ENCODE assay signal across 22 cellular contexts in genomic region chr4:1255151-1255550, GRCh38. TPM values are rescaled to one million over a fixed set of nuclear protein-coding genes. Genes with fewer than 3 reads are reported as not detected.
A peak's percentile ranks its signal among the peaks of the same experiment; 100 is the strongest.
DNase-seq lines count a peak whose midpoint lies in the region; ATAC-seq, FAIRE-seq and TF ChIP-seq lines count a peak whose summit lies in the region.
"Had no signal": no experiment of that assay in that cellular context is flagged by ENCODE, and none has a peak within 500 bp of the region (broad histone marks: within the 10 kb centered on the region; RNA-seq: fewer than 3 reads in every experiment).

No MANE protein-coding gene starts in this region.

- CTCF ChIA-PET in activated CD4-positive, alpha-beta memory T cell treated with anti-CD3 and anti-CD28 coated beads for 36 hours (lab: Charles Lee) = interaction anchor here (0.8 kb wide), 1 partner anchor 13 kb away, joined by 5 read pairs; no protein-coding TSS in a partner anchor
- CTCF ChIA-PET in activated CD4-positive, alpha-beta memory T cell treated with anti-CD3 and anti-CD28 coated beads, Interleukin-2, amount 10 ng/mL, durations not matched to agents 7 days and 5 days (lab: Charles Lee) = interaction anchor here (9.0 kb wide), 1 partner anchor 13 kb away, joined by 63 read pairs; no protein-coding TSS in a partner anchor
- CTCF ChIA-PET in K562 (lab: Yijun Ruan, JAX; ENCODE audit: low intra/inter-chr PET ratio) = no interaction called here

- peaks cover 19% of the 10 kb centered on the region for H3K79me2 ChIP-seq in GM23248 (ENCODE audit: insufficient read depth)
- peaks cover 7% of the 10 kb centered on the region; the same call in 2 of the 3 replicates for H3K79me2 ChIP-seq in K562 (ENCODE audit: control insufficient read depth, insufficient read depth, low read length)

- FAIRE-seq in K562 (lab: Jason Lieb, UNC) = no peak
- FAIRE-seq: HTR-8/SVneo had no signal

- TF ChIP-seq RAD21 in K562 (CRISPR knock-in tag; conservative IDR thresholded peaks at IDR 0.05 in 1 of 2, IDR thresholded peaks at IDR 0.05 in 1 of 2) = no peak

- TF ChIP-seq EP300 in K562 (IDR thresholded peaks at IDR 0.05; ENCODE audit: low read length) = no peak

- peaks cover 78% of the 10 kb centered on the region for H3K4me1 Mint-ChIP-seq in activated CD4-positive, alpha-beta memory T cell treated with anti-CD3 and anti-CD28 coated beads for 36 hours (ENCODE audit: low read depth)
- peaks cover 67% of the 10 kb centered on the region for H3K4me1 Mint-ChIP-seq in activated CD4-positive, alpha-beta memory T cell treated with anti-CD3 and anti-CD28 coated beads, Interleukin-2, amount 10 ng/mL, durations not matched to agents 7 days and 5 days
- H3K4me1 Mint-ChIP-seq in naive thymus-derived CD8-positive, alpha-beta T cell = peaks cover 28 to 74% (median 63%) of the 10 kb centered on the region in 4 donors

- H3K9ac ChIP-seq in GM23248 (no peak overlapping the region), K562 (ENCODE audit: insufficient read depth in 1 of 2, low read depth in 2 of 2, low read length in 2 of 2) (no peak overlapping the region)

- peaks cover 27% of the 10 kb centered on the region for H3K36me3 Mint-ChIP-seq in activated CD4-positive, alpha-beta memory T cell treated with anti-CD3 and anti-CD28 coated beads for 36 hours
- peaks cover 63% of the 10 kb centered on the region for H3K36me3 Mint-ChIP-seq in activated CD4-positive, alpha-beta memory T cell treated with anti-CD3 and anti-CD28 coated beads, Interleukin-2, amount 10 ng/mL, durations not matched to agents 7 days and 5 days (ENCODE audit: low read depth)
- H3K36me3 Mint-ChIP-seq in naive thymus-derived CD8-positive, alpha-beta T cell = peaks cover 0 to 2% (median 0%) of the 10 kb centered on the region in 3 donors

- no peaks in the 10 kb centered on the region for H3K9me2 ChIP-seq in GM23248 (ENCODE audit: insufficient read depth)

- no peaks in the 10 kb centered on the region for H3K9me1 ChIP-seq in K562 (ENCODE audit: control insufficient read depth, insufficient read depth, low read length)

- H3K36me3 ChIP-seq in GM23248 (ENCODE audit: low read depth) = no peaks in the 10 kb centered on the region
- H3K36me3 ChIP-seq in K562 (ENCODE audit: control insufficient read depth, insufficient read depth, low read length) = peaks cover 11% of the 10 kb centered on the region; the same call in 1 of the 3 replicates
- H3K36me3 ChIP-seq: cardiac muscle cell had no signal

- H3K4me2 ChIP-seq in GM23248 (ENCODE audit: unreplicated experiment) (no peak overlapping the region), K562 (ENCODE audit: insufficient read depth, low read length) (no peak overlapping the region)

- H3K27ac ChIP-seq in GM23248 (no peak overlapping the region), K562 (ENCODE audit: extremely low read depth, low read depth, low read length) (no peak overlapping the region)
- H3K27ac ChIP-seq: cardiac muscle cell, SK-N-MC, skin epidermis, upper lobe of left lung, WERI-Rb-1 had no signal

- no peak for ATAC-seq in K562
- no peak for ATAC-seq in naive thymus-derived CD8-positive, alpha-beta T cell
- ATAC-seq in HG03139 (IDR thresholded peaks at IDR 0.05; ENCODE audit: unreplicated experiment) = no peak

- H3K4me3 Mint-ChIP-seq in activated CD4-positive, alpha-beta memory T cell treated with anti-CD3 and anti-CD28 coated beads for 36 hours = no peak overlapping the region
- H3K4me3 Mint-ChIP-seq in activated CD4-positive, alpha-beta memory T cell treated with anti-CD3 and anti-CD28 coated beads, Interleukin-2, amount 10 ng/mL, durations not matched to agents 7 days and 5 days = no peak overlapping the region
- no peak overlapping the region for H3K4me3 Mint-ChIP-seq in naive thymus-derived CD8-positive, alpha-beta T cell

- no peak for TF ChIP-seq CTCF in K562 (IDR thresholded peaks at IDR 0.05 in 2 of 3, conservative IDR thresholded peaks at IDR 0.05 in 1 of 3; ENCODE audit: insufficient read depth in 2 of 3, low read depth in 1 of 3, low read length in 3 of 3)

- peaks cover 14% of the 10 kb centered on the region for H3K9me3 Mint-ChIP-seq in activated CD4-positive, alpha-beta memory T cell treated with anti-CD3 and anti-CD28 coated beads for 36 hours
- H3K9me3 Mint-ChIP-seq in activated CD4-positive, alpha-beta memory T cell treated with anti-CD3 and anti-CD28 coated beads, Interleukin-2, amount 10 ng/mL, durations not matched to agents 7 days and 5 days = peaks cover 21% of the 10 kb centered on the region
- peaks cover 0 to 9% (median 5%) of the 10 kb centered on the region in 9 donors for H3K9me3 Mint-ChIP-seq in naive thymus-derived CD8-positive, alpha-beta T cell

- intact Hi-C loops in activated CD4-positive, alpha-beta memory T cell treated with anti-CD3 and anti-CD28 coated beads for 36 hours (cut with micrococcal nuclease) = no loop called here
- intact Hi-C loops in K562 (cut with micrococcal nuclease) = no loop called here

- POLR2A ChIA-PET in activated CD4-positive, alpha-beta memory T cell treated with anti-CD3 and anti-CD28 coated beads for 36 hours (lab: Charles Lee) = interaction anchor here (0.6 kb wide), 1 partner anchor 29 kb away, joined by 3 read pairs; no protein-coding TSS in a partner anchor
- POLR2A ChIA-PET in activated CD4-positive, alpha-beta memory T cell treated with anti-CD3 and anti-CD28 coated beads, Interleukin-2, amount 10 ng/mL, durations not matched to agents 7 days and 5 days (lab: Charles Lee) = interaction anchor here (9.5 kb wide), 1 partner anchor 12 kb away, joined by 115 read pairs; no protein-coding TSS in a partner anchor
- POLR2A ChIA-PET in K562 (lab: Yijun Ruan, JAX) = interaction anchor here (1.0 kb wide), 1 partner anchor 12 kb away, joined by 3 read pairs; no protein-coding TSS in a partner anchor
- POLR2A ChIA-PET in naive thymus-derived CD8-positive, alpha-beta T cell (lab: Charles Lee) = interaction anchor here (1.2 kb wide), 1 partner anchor 11 kb away, joined by 3 read pairs; no protein-coding TSS in a partner anchor

- H4K20me1 ChIP-seq in GM23248 (ENCODE audit: insufficient read depth) (no peaks in the 10 kb centered on the region), K562 (replicated peaks; ENCODE audit: control insufficient read depth, insufficient read depth, low read length) (no peaks in the 10 kb centered on the region)

- H3K9me3 ChIP-seq in GM23248 (ENCODE audit: low read depth) = no peaks in the 10 kb centered on the region
- peaks cover 8% of the 10 kb centered on the region for H3K9me3 ChIP-seq in K562 (replicated peaks; ENCODE audit: control insufficient read depth, insufficient read depth, low read depth, low read length)
- H3K9me3 ChIP-seq: upper lobe of left lung had no signal

- no peak for TF ChIP-seq POLR2A in K562 (conservative IDR thresholded peaks at IDR 0.05)

- BruUV-seq in K562 (replicated peaks; lab: Mats Ljungman, UMichigan) = no TSS peak

- H3K27me3 Mint-ChIP-seq in activated CD4-positive, alpha-beta memory T cell treated with anti-CD3 and anti-CD28 coated beads for 36 hours = no peaks in the 10 kb centered on the region
- no peaks in the 10 kb centered on the region for H3K27me3 Mint-ChIP-seq in activated CD4-positive, alpha-beta memory T cell treated with anti-CD3 and anti-CD28 coated beads, Interleukin-2, amount 10 ng/mL, durations not matched to agents 7 days and 5 days
- no peaks in the 10 kb centered on the region for H3K27me3 Mint-ChIP-seq in naive thymus-derived CD8-positive, alpha-beta T cell

- peak; percentile 9 for DNase-seq in activated CD4-positive, alpha-beta memory T cell treated with anti-CD3 and anti-CD28 coated beads for 36 hours
- DNase-seq in activated CD4-positive, alpha-beta memory T cell treated with anti-CD3 and anti-CD28 coated beads, Interleukin-2, amount 10 ng/mL, durations not matched to agents 7 days and 5 days = no peak
- DNase-seq in GM23248 = peak; percentile 63
- no peak for DNase-seq in K562 (ENCODE audit: extremely low read depth in 1 of 4, low spot score in 3 of 4)
- DNase-seq in naive thymus-derived CD8-positive, alpha-beta T cell = no peak
- DNase-seq in nucleus accumbens (lab: John Stamatoyannopoulos, UW) = no peak
- DNase-seq in NCI-H345 treated with DMSO at 0.1 percent for 48 hours (lab: John Stamatoyannopoulos, UW; ENCODE audit: unreplicated experiment) = no peak
- DNase-seq: activated CD4-positive, alpha-beta T cell treated with anti-CD3 and anti-CD28 coated beads, Interleukin-2, amount 50 U/mL, for 4 hours; activated gamma-delta T cell treated with Interleukin-2 at 50 U/mL for 16 hours; AML-193; GOT3; NCI-H1092 treated with DMSO at 0.1 percent for 48 hours; NCI-H1930; occipital lobe; substantia nigra; upper lobe of left lung; WERI-Rb-1 had no signal

- H3K4me1 ChIP-seq in GM23248 (ENCODE audit: insufficient read depth) = no peaks in the 10 kb centered on the region
- peaks cover under 1 to 12% of the 10 kb centered on the region in 2 experiments; a peak in 3 of 5 replicates for H3K4me1 ChIP-seq in K562 (replicated peaks in 1 of 2; ENCODE audit: control insufficient read depth in 2 of 2, insufficient read depth in 2 of 2, low read length in 2 of 2)

- WGBS in GM23248 (ENCODE audit: low coverage in 1 of 2, low lambda C conversion rate in 2 of 2, missing lambda C conversion rate in 2 of 2), 2 experiments = 90 to 98% methylated on average over 4 of the region's 4 CpGs
- 0% methylated on average over 4 of the region's 4 CpGs for WGBS in K562 (ENCODE audit: insufficient coverage, low coverage, missing lambda C conversion rate)

- no peak overlapping the region for H3K27ac Mint-ChIP-seq in activated CD4-positive, alpha-beta memory T cell treated with anti-CD3 and anti-CD28 coated beads for 36 hours
- H3K27ac Mint-ChIP-seq in activated CD4-positive, alpha-beta memory T cell treated with anti-CD3 and anti-CD28 coated beads, Interleukin-2, amount 10 ng/mL, durations not matched to agents 7 days and 5 days = no peak overlapping the region
- peak overlapping the region in 8 of 10 donors; percentile 18 to 97 (median 88) for H3K27ac Mint-ChIP-seq in naive thymus-derived CD8-positive, alpha-beta T cell

- H2AFZ ChIP-seq in GM23248 (no peak overlapping the region), K562 (ENCODE audit: low read depth, low read length) (no peak overlapping the region)

- H3K4me3 ChIP-seq in GM23248 (no peak overlapping the region), K562 (no peak overlapping the region)
- H3K4me3 ChIP-seq: cardiac muscle cell, SK-N-MC, skin epidermis, upper lobe of left lung had no signal

- in situ Hi-C loops in GM23248 (cut with MboI) = no loop called here
- in situ Hi-C loops in K562 (cut with MboI) = no loop called here

- 0 out of 2 replicates have a peak, but pooled peaks cover 12% of the 10 kb centered on the region for H3F3A ChIP-seq in GM23248 (ENCODE audit: insufficient read depth)

- no peaks in the 10 kb centered on the region for H3K27me3 ChIP-seq in GM23248 (replicated peaks; ENCODE audit: insufficient read depth)
- H3K27me3 ChIP-seq in K562 (ENCODE audit: control insufficient read depth in 2 of 2, insufficient read depth in 2 of 2, low read length in 2 of 2) = peaks cover 4 to 11% of the 10 kb centered on the region in 2 experiments; a peak in 3 of 5 replicates
- H3K27me3 ChIP-seq: cardiac muscle cell, upper lobe of left lung had no signal

RNA-seq across cellular contexts. Expression of gene CTBP1, which starts 6.2 kb away (rescaled TPM):
- total RNA-seq in activated CD4-positive, alpha-beta memory T cell treated with anti-CD3 and anti-CD28 coated beads for 36 hours = 100 to 1,000 TPM; 154 to 162 TPM
- total RNA-seq in activated CD4-positive, alpha-beta memory T cell treated with anti-CD3 and anti-CD28 coated beads, Interleukin-2, amount 10 ng/mL, durations not matched to agents 7 days and 5 days = 100 to 1,000 TPM; 209 to 221 TPM
- 160 and 270 TPM in 2 replicates for total RNA-seq in GM23248 (2014; rRNA removed; shearing (Covaris generic))
- polyA plus RNA-seq in GM23248 (2016; fragmentation: Nextera tagmentation; extraction: Ambion mirVana) = 40.1 and 44.6 TPM in 2 replicates
- 63.5 and 142 TPM in 2 replicates for total RNA-seq in K562 (2011; cell fraction: chromatin; rRNA removed; ENCODE audit: low replicate concordance)
- total RNA-seq in K562 (2011; cell fraction: nucleolus; rRNA removed) = 94.5 and 102 TPM in 2 replicates
- total RNA-seq in K562 (2011; cell fraction: nucleoplasm; rRNA removed) = 48.0 and 62.1 TPM in 2 replicates
- total RNA-seq in K562 (2014; rRNA removed) = 162 and 230 TPM in 2 replicates
- total RNA-seq in K562 (2014; rRNA removed; fragmentation: Illumina TruSeq; extraction: Trizol) = 27.2 and 30.4 TPM in 2 replicates
- total RNA-seq in K562 (2015; rRNA removed; fragmentation: Illumina TruSeq; extraction: Trizol) = 67.9 and 70.4 TPM in 2 replicates
- total RNA-seq in K562 (2021) = 134 and 148 TPM in 2 replicates
- polyA plus RNA-seq in K562 (2011; rRNA removed) = 68.2 and 72.3 TPM in 2 replicates
- polyA plus RNA-seq in K562 (2011; cell fraction: cytosol; rRNA removed) = 113 and 437 TPM in 2 replicates
- 168 and 330 TPM in 2 replicates for polyA plus RNA-seq in K562 (2011; cell fraction: nucleus; rRNA removed)
- polyA plus RNA-seq in K562 (2012) = 113 and 126 TPM in 2 replicates
- polyA plus RNA-seq in K562 (2014; fragmentation: Illumina TruSeq; extraction: Trizol) = 64.0 and 116 TPM in 2 replicates
- polyA plus RNA-seq in K562 (2014; fragmentation: Nextera tagmentation; extraction: Ambion mirVana) = 10 to 100 TPM; 14.5 to 20.0 TPM
- polyA plus RNA-seq in K562 (2014; rRNA removed) = 111 and 118 TPM in 2 replicates
- polyA minus RNA-seq in K562 (2011; rRNA and poly(A)+ RNA removed) = 33.8 and 54.2 TPM in 2 replicates
- 135 and 154 TPM in 2 replicates for polyA minus RNA-seq in K562 (2011; cell fraction: cytosol; rRNA and poly(A)+ RNA removed)
- 39.7 and 56.8 TPM in 2 replicates for polyA minus RNA-seq in K562 (2011; cell fraction: nucleus; rRNA and poly(A)+ RNA removed)
- 100 to 1,000 TPM; 189 to 193 TPM for total RNA-seq in naive thymus-derived CD8-positive, alpha-beta T cell
- polyA plus RNA-seq in naive thymus-derived CD8-positive, alpha-beta T cell = 100 to 1,000 TPM in 1 of 3 donors, 10 to 100 TPM in 2; 51.0 to 104 (median 93.7) TPM

RNA-seq across cellular contexts. Expression of gene MAEA, which starts 34.5 kb away (rescaled TPM):
- total RNA-seq in activated CD4-positive, alpha-beta memory T cell treated with anti-CD3 and anti-CD28 coated beads for 36 hours = 10 to 100 TPM; 47.3 to 50.3 TPM
- total RNA-seq in activated CD4-positive, alpha-beta memory T cell treated with anti-CD3 and anti-CD28 coated beads, Interleukin-2, amount 10 ng/mL, durations not matched to agents 7 days and 5 days = 10 to 100 TPM; 61.6 to 64.1 TPM
- 53.4 and 85.0 TPM in 2 replicates for total RNA-seq in GM23248 (2014; rRNA removed; shearing (Covaris generic))
- polyA plus RNA-seq in GM23248 (2016; fragmentation: Nextera tagmentation; extraction: Ambion mirVana) = 57.3 and 61.6 TPM in 2 replicates
- 97.9 and 170 TPM in 2 replicates for total RNA-seq in K562 (2011; cell fraction: chromatin; rRNA removed; ENCODE audit: low replicate concordance)
- 114 and 125 TPM in 2 replicates for total RNA-seq in K562 (2011; cell fraction: nucleolus; rRNA removed)
- 91.9 and 96.7 TPM in 2 replicates for total RNA-seq in K562 (2011; cell fraction: nucleoplasm; rRNA removed)
- total RNA-seq in K562 (2014; rRNA removed) = 63.2 and 104 TPM in 2 replicates
- total RNA-seq in K562 (2014; rRNA removed; fragmentation: Illumina TruSeq; extraction: Trizol) = 18.7 and 20.5 TPM in 2 replicates
- 45.0 and 48.7 TPM in 2 replicates for total RNA-seq in K562 (2015; rRNA removed; fragmentation: Illumina TruSeq; extraction: Trizol)
- total RNA-seq in K562 (2021) = 84.4 and 86.5 TPM in 2 replicates
- 59.3 and 60.8 TPM in 2 replicates for polyA plus RNA-seq in K562 (2011; rRNA removed)
- polyA plus RNA-seq in K562 (2011; cell fraction: cytosol; rRNA removed) = 74.2 and 137 TPM in 2 replicates
- 133 and 220 TPM in 2 replicates for polyA plus RNA-seq in K562 (2011; cell fraction: nucleus; rRNA removed)
- 70.1 and 73.0 TPM in 2 replicates for polyA plus RNA-seq in K562 (2012)
- 34.3 and 57.0 TPM in 2 replicates for polyA plus RNA-seq in K562 (2014; fragmentation: Illumina TruSeq; extraction: Trizol)
- polyA plus RNA-seq in K562 (2014; fragmentation: Nextera tagmentation; extraction: Ambion mirVana) = 1 to 10 TPM; 2.1 to 4.7 TPM
- polyA plus RNA-seq in K562 (2014; rRNA removed) = 72.5 and 74.7 TPM in 2 replicates
- 25.7 and 39.9 TPM in 2 replicates for polyA minus RNA-seq in K562 (2011; rRNA and poly(A)+ RNA removed)
- 62.0 and 64.6 TPM in 2 replicates for polyA minus RNA-seq in K562 (2011; cell fraction: cytosol; rRNA and poly(A)+ RNA removed)
- 51.3 and 58.3 TPM in 2 replicates for polyA minus RNA-seq in K562 (2011; cell fraction: nucleus; rRNA and poly(A)+ RNA removed)
- 100 to 1,000 TPM; 107 to 112 TPM for total RNA-seq in naive thymus-derived CD8-positive, alpha-beta T cell
- polyA plus RNA-seq in naive thymus-derived CD8-positive, alpha-beta T cell = 10 to 100 TPM; 56.7 to 75.1 (median 59.2) TPM

Comparison
In these comparisons a context has a peak if more than half of its experiments do, and no peak if none do; other contexts are left out.
1. DNase-seq: peak in activated CD4-positive, alpha-beta memory T cell treated with anti-CD3 and anti-CD28 coated beads for 36 hours (single experiment) and GM23248 (single experiment); none in activated CD4-positive, alpha-beta memory T cell treated with anti-CD3 and anti-CD28 coated beads, Interleukin-2, amount 10 ng/mL, durations not matched to agents 7 days and 5 days (single experiment), K562 (0 of 4), naive thymus-derived CD8-positive, alpha-beta T cell (0 of 10), nucleus accumbens (0 of 56) and NCI-H345 treated with DMSO at 0.1 percent for 48 hours (single experiment).
2. H3K27ac Mint-ChIP-seq: peak in naive thymus-derived CD8-positive, alpha-beta T cell (8 of 10); none in activated CD4-positive, alpha-beta memory T cell treated with anti-CD3 and anti-CD28 coated beads for 36 hours (single experiment) and activated CD4-positive, alpha-beta memory T cell treated with anti-CD3 and anti-CD28 coated beads, Interleukin-2, amount 10 ng/mL, durations not matched to agents 7 days and 5 days (single experiment).